In the genomic region with DNA sequence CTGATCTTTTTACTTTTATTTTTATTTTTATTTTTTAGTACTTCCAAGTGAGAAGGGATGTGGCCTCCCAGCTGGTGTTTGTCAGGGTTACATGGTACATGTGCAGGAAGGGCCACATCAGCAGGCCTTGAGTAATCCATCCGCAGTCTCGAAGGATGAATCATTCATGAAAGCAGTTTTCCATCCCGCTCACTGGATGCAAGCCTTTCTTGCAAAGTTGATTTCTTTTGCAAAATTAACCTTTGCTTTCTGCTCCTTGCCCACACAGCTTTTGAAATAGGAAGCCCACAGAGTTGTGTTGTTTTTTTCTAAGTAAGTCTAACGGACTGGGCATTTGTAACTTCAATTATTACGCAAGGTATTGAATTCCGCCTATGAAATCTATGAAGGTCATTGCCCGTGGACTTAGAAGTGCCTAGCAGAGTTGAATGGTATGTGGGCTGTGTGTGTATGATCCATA, we compare ENCODE assay signal across 8 cellular contexts.
DNase-seq lines count a peak whose midpoint lies in the region; ATAC-seq and TF ChIP-seq lines count a peak whose summit lies in the region.
"Had no signal": no experiment of that assay in that cellular context is flagged by ENCODE, and none has a peak within 500 bp of the region (broad histone marks: within the 10 kb centered on the region; RNA-seq: fewer than 3 reads in every experiment).

No MANE protein-coding gene starts in this region.

- H3F3A ChIP-seq in SK-N-SH (replicated peaks; ENCODE audit: insufficient read depth) (peaks cover 55% of the 10 kb centered on the region), smooth muscle cell (ENCODE audit: low read depth) (no peaks in the 10 kb centered on the region)

- H3K36me3 ChIP-seq in HEK293 (ENCODE audit: control insufficient read depth in 2 of 2, insufficient read depth in 1 of 2, low read length in 2 of 2) (no peaks in the 10 kb centered on the region), SK-N-SH (replicated peaks in 1 of 2; ENCODE audit: control insufficient read depth in 1 of 2, insufficient read depth in 2 of 2, low read length in 1 of 2) (peaks cover 13 to 18% of the 10 kb centered on the region in 2 experiments), gastroesophageal sphincter (no peaks in the 10 kb centered on the region), smooth muscle cell (ENCODE audit: low read depth) (no peaks in the 10 kb centered on the region)

- H3K4me2 ChIP-seq in SK-N-SH (peak overlapping the region; percentile 66), smooth muscle cell (peak overlapping the region; percentile 76)

- H3K4me3 Mint-ChIP-seq in endothelial cell (ENCODE audit: unreplicated experiment), result no peak overlapping the region

- H3K27me3 ChIP-seq in SK-N-SH (ENCODE audit: insufficient read depth), result no peaks in the 10 kb centered on the region
- H3K27me3 ChIP-seq in gastroesophageal sphincter, result no peaks in the 10 kb centered on the region
- no peaks in the 10 kb centered on the region for H3K27me3 ChIP-seq in smooth muscle cell (ENCODE audit: low read depth)

- no peaks in the 10 kb centered on the region for H3K36me3 Mint-ChIP-seq in endothelial cell (ENCODE audit: low read depth, unreplicated experiment)

- TF ChIP-seq POLR2A in gastroesophageal sphincter (IDR thresholded peaks at IDR 0.05), result no peak

- H3K27me3 Mint-ChIP-seq in endothelial cell (ENCODE audit: unreplicated experiment), result no peaks in the 10 kb centered on the region

- no peaks in the 10 kb centered on the region for H4K20me1 ChIP-seq in SK-N-SH (ENCODE audit: insufficient read depth)
- no peaks in the 10 kb centered on the region for H4K20me1 ChIP-seq in smooth muscle cell (ENCODE audit: low read depth)

- ATAC-seq in gastroesophageal sphincter, result peak; percentile 91
- ATAC-seq: left colon had no signal

- CTCF ChIA-PET in HEK293 (lab: Yijun Ruan, JAX), result interaction anchor here (0.5 to 0.6 kb wide), 2 partner anchors 343 to 789 kb away, joined by 3 to 5 read pairs; no protein-coding TSS in a partner anchor
- CTCF ChIA-PET in SK-N-SH (lab: Yijun Ruan, JAX), result interaction anchor here (0.5 to 1.1 kb wide), 3 partner anchors 15 to 115 kb away, joined by 3 read pairs; no protein-coding TSS in a partner anchor

- TF ChIP-seq CTCF in HEK293 (tag by site-specific recombination; IDR thresholded peaks at IDR 0.05) (no peak), SK-N-SH (IDR thresholded peaks at IDR 0.05) (no peak), gastroesophageal sphincter (IDR thresholded peaks at IDR 0.05) (no peak), smooth muscle cell (IDR thresholded peaks at IDR 0.05; ENCODE audit: borderline replicate concordance, insufficient read depth, poor library complexity, severe bottlenecking) (no peak), endothelial cell (IDR thresholded peaks at IDR 0.05; ENCODE audit: unreplicated experiment) (no peak)

- H3K79me2 ChIP-seq in SK-N-SH (ENCODE audit: insufficient read depth) (peaks cover 91% of the 10 kb centered on the region), smooth muscle cell (ENCODE audit: low read depth) (no peaks in the 10 kb centered on the region)

- H3K9ac ChIP-seq in SK-N-SH (peak overlapping the region; percentile 47; the same call in 1 of the 2 replicates), smooth muscle cell (ENCODE audit: low read depth) (no peak overlapping the region)

- H3K9me2 ChIP-seq in SK-N-SH, result no peaks in the 10 kb centered on the region

- 13% methylated on average over 7 of the region's 7 CpGs for WGBS in SK-N-SH (ENCODE audit: low lambda C conversion rate)
- 57 to 76% methylated on average over 7 of the region's 7 CpGs for WGBS in gastroesophageal sphincter (ENCODE audit: low coverage in 1 of 2), 2 donors
- WGBS in smooth muscle cell (ENCODE audit: low lambda C conversion rate), result 23% methylated on average over 7 of the region's 7 CpGs

- no peak for TF ChIP-seq RAD21 in SK-N-SH (IDR thresholded peaks at IDR 0.05; ENCODE audit: low read length)

- H3K27ac ChIP-seq in HEK293 (ENCODE audit: extremely low read depth, low read depth, low read length) (no peak overlapping the region), SK-N-SH (ENCODE audit: low read depth in 2 of 2, low read length in 1 of 2) (peak overlapping the region; percentile 75 to 93; a peak in 3 of 4 replicates), gastroesophageal sphincter (peak overlapping the region in 3 of 4 donors; percentile 17 to 48 (median 42)), smooth muscle cell (ENCODE audit: low read depth) (peak overlapping the region; percentile 96)

- DNase-seq in SK-N-SH (no peak), smooth muscle cell (lab: John Stamatoyannopoulos, UW; ENCODE audit: unreplicated experiment) (no peak), NCI-H524 treated with DMSO at 0.1 percent for 48 hours (lab: John Stamatoyannopoulos, UW) (no peak), COR-L47 (lab: John Stamatoyannopoulos, UW) (no peak), endothelial cell (ENCODE audit: low spot score) (no peak)

- no peaks in the 10 kb centered on the region for H3K4me1 Mint-ChIP-seq in endothelial cell (ENCODE audit: unreplicated experiment)

- no peaks in the 10 kb centered on the region for H3K9me3 Mint-ChIP-seq in endothelial cell (ENCODE audit: unreplicated experiment)

- no peak overlapping the region for H3K27ac Mint-ChIP-seq in endothelial cell (ENCODE audit: unreplicated experiment)

- H3K4me1 ChIP-seq in HEK293 (ENCODE audit: control insufficient read depth, insufficient read depth, low read length) (peaks cover 10% of the 10 kb centered on the region), SK-N-SH (ENCODE audit: control insufficient read depth in 1 of 2, insufficient read depth in 2 of 2, low read depth in 1 of 2, low read length in 1 of 2) (peaks cover 11 to 51% of the 10 kb centered on the region in 2 experiments), gastroesophageal sphincter (peaks cover 0 to 15% (median 0%) of the 10 kb centered on the region in 3 donors), smooth muscle cell (ENCODE audit: low read depth) (peaks cover 11% of the 10 kb centered on the region)

- H3K4me3 ChIP-seq in HEK293 (ENCODE audit: low read depth, low read length), result no peak overlapping the region
- peak overlapping the region in 1 of 2 experiments; percentile 25; a peak in 2 of 4 replicates for H3K4me3 ChIP-seq in SK-N-SH (ENCODE audit: low read depth in 2 of 2, low read length in 1 of 2)
- H3K4me3 ChIP-seq in gastroesophageal sphincter, result no peak overlapping the region
- no peak overlapping the region for H3K4me3 ChIP-seq in smooth muscle cell

- POLR2A ChIA-PET in HEK293 (lab: Yijun Ruan, JAX) (no interaction called here), SK-N-SH (lab: Yijun Ruan, JAX) (no interaction called here)

- H3K9me3 ChIP-seq in HEK293 (ENCODE audit: control insufficient read depth, insufficient read depth, low read depth, low read length), result no peaks in the 10 kb centered on the region
- H3K9me3 ChIP-seq in SK-N-SH, result no peaks in the 10 kb centered on the region
- H3K9me3 ChIP-seq in gastroesophageal sphincter, result no peaks in the 10 kb centered on the region
- H3K9me3 ChIP-seq in smooth muscle cell (replicated peaks; ENCODE audit: low read depth), result no peaks in the 10 kb centered on the region

- TF ChIP-seq EP300 in SK-N-SH (IDR thresholded peaks at IDR 0.05; ENCODE audit: borderline replicate concordance in 1 of 2, low read depth in 1 of 2, low read length in 1 of 2) (peak; percentile 50 to 92; a peak in 3 of 4 replicates), gastroesophageal sphincter (IDR thresholded peaks at IDR 0.05) (no peak)

- H2AFZ ChIP-seq in SK-N-SH (ENCODE audit: low read depth), result peak overlapping the region; percentile 8; the same call in 1 of the 2 replicates
- no peak overlapping the region for H2AFZ ChIP-seq in smooth muscle cell (ENCODE audit: low read depth)

TF ChIP-seq in HEK293, 187 proteins besides CTCF, POLR2A, EP300 and RAD21:
- TF ChIP-seq MYNN (tag by site-specific recombination; IDR thresholded peaks at IDR 0.05; ENCODE audit: borderline replicate concordance) (no peak), PRDM1 (tag by site-specific recombination; IDR thresholded peaks at IDR 0.05) (peak; percentile 65; the same call in 1 of the 2 replicates)

TF ChIP-seq in SK-N-SH, 30 proteins besides CTCF, POLR2A, EP300 and RAD21 (continues in another document):
- TF ChIP-seq ELF1 (IDR thresholded peaks at IDR 0.05) (peak; percentile 92), MXI1 (IDR thresholded peaks at IDR 0.05; ENCODE audit: low read depth, low read length) (no peak), SIN3A (IDR thresholded peaks at IDR 0.05; ENCODE audit: borderline replicate concordance, low read depth, low read length) (peak; percentile 86), RFX5 (IDR thresholded peaks at IDR 0.05; ENCODE audit: low read length) (no peak), JUND (IDR thresholded peaks at IDR 0.05) (peak; percentile 98), FOXJ3 (CRISPR knock-in tag; IDR thresholded peaks at IDR 0.05) (no peak), TCF12 (IDR thresholded peaks at IDR 0.05) (peak; percentile 97)
- TF ChIP-seq, protein P1, sequence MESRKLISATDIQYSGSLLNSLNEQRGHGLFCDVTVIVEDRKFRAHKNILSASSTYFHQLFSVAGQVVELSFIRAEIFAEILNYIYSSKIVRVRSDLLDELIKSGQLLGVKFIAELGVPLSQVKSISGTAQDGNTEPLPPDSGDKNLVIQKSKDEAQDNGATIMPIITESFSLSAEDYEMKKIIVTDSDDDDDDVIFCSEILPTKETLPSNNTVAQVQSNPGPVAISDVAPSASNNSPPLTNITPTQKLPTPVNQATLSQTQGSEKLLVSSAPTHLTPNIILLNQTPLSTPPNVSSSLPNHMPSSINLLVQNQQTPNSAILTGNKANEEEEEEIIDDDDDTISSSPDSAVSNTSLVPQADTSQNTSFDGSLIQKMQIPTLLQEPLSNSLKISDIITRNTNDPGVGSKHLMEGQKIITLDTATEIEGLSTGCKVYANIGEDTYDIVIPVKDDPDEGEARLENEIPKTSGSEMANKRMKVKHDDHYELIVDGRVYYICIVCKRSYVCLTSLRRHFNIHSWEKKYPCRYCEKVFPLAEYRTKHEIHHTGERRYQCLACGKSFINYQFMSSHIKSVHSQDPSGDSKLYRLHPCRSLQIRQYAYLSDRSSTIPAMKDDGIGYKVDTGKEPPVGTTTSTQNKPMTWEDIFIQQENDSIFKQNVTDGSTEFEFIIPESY (IDR thresholded peaks at IDR 0.05; ENCODE audit: borderline replicate concordance, low read depth), result 0 out of 2 replicates have a peak, but pooled peaks have one; percentile 28
- TF ChIP-seq, protein P2, sequence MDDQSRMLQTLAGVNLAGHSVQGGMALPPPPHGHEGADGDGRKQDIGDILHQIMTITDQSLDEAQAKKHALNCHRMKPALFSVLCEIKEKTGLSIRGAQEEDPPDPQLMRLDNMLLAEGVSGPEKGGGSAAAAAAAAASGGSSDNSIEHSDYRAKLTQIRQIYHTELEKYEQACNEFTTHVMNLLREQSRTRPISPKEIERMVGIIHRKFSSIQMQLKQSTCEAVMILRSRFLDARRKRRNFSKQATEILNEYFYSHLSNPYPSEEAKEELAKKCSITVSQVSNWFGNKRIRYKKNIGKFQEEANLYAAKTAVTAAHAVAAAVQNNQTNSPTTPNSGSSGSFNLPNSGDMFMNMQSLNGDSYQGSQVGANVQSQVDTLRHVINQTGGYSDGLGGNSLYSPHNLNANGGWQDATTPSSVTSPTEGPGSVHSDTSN (IDR thresholded peaks at IDR 0.05), result peak; percentile 92
